ENCODE assay signal across 22 cellular contexts in the genomic region with DNA sequence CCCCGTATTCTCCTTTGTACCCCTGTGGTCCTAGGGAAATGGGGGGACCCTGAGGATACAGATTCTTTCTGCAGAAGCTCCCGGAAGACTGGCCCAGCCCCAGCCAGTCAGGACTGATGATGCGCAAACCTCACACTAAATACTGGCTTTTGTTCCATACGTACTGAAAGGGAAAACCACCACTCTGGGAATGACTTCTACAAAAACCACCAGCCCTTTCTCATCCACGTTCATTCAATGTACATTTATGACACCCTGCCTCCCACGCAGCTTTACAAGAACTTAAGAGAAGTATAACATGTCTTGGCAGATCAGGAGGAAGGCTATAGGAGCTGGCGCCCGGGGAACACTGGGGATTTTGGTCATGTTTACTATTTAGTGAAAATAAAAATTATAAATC.
DNase-seq lines count a peak whose midpoint lies in the region; ATAC-seq and TF ChIP-seq lines count a peak whose summit lies in the region.
"Had no signal": no experiment of that assay in that cellular context is flagged by ENCODE, and none has a peak within 500 bp of the region (broad histone marks: within the 10 kb centered on the region; RNA-seq: fewer than 3 reads in every experiment).

No MANE protein-coding gene starts in this region.

- no peak for ATAC-seq in GM23338
- peak; percentile 93 for ATAC-seq in activated T-helper 17 cell treated with anti-CD3 and anti-CD28 coated beads, Interleukin-2, amount 50 U/mL, for 72 hours (replicated peaks)
- ATAC-seq: gastrocnemius medialis, left cardiac atrium, mucosa of descending colon had no signal

- H3K27ac Mint-ChIP-seq in GM23338 = no peak overlapping the region
- H3K27ac Mint-ChIP-seq in activated T-helper 17 cell treated with anti-CD3 and anti-CD28 coated beads, Interleukin-2, amount 50 U/mL, for 72 hours = peak overlapping the region; percentile 62
- H3K27ac Mint-ChIP-seq: brain; CD4-positive, CD25-positive, alpha-beta regulatory T cell; dendritic cell treated with granulocyte-macrophage colony-stimulating factor and Interleukin-4, amounts not matched to agents 40 ng/mL and 50 ng/mL, for 4 days had no signal

- no peaks in the 10 kb centered on the region for H3K79me2 ChIP-seq in GM23338 (replicated peaks; ENCODE audit: insufficient read depth)

- no peaks in the 10 kb centered on the region for H4K20me1 ChIP-seq in GM23338 (replicated peaks; ENCODE audit: insufficient read depth)

- H2AFZ ChIP-seq in GM23338 = peak overlapping the region; percentile 9; the same call in 1 of the 2 replicates

- no peak for TF ChIP-seq CTCF in GM23338 (conservative IDR thresholded peaks at IDR 0.05; ENCODE audit: low read depth in 2 of 2)

- no peaks in the 10 kb centered on the region for H3K9me2 ChIP-seq in GM23338 (ENCODE audit: insufficient read depth)

- H3K9me3 Mint-ChIP-seq in GM23338 = no peaks in the 10 kb centered on the region; the same call in 2 of the 3 replicates
- H3K9me3 Mint-ChIP-seq in activated T-helper 17 cell treated with anti-CD3 and anti-CD28 coated beads, Interleukin-2, amount 50 U/mL, for 72 hours = no peaks in the 10 kb centered on the region
- H3K9me3 Mint-ChIP-seq: CD4-positive, CD25-positive, alpha-beta regulatory T cell; dendritic cell treated with granulocyte-macrophage colony-stimulating factor and Interleukin-4, amounts not matched to agents 40 ng/mL and 50 ng/mL, for 4 days had no signal

- H3K4me3 Mint-ChIP-seq in GM23338 = no peak overlapping the region
- peak overlapping the region; percentile 25 for H3K4me3 Mint-ChIP-seq in activated T-helper 17 cell treated with anti-CD3 and anti-CD28 coated beads, Interleukin-2, amount 50 U/mL, for 72 hours
- H3K4me3 Mint-ChIP-seq: brain; CD4-positive, CD25-positive, alpha-beta regulatory T cell; dendritic cell treated with granulocyte-macrophage colony-stimulating factor and Interleukin-4, amounts not matched to agents 40 ng/mL and 50 ng/mL, for 4 days had no signal

- no peaks in the 10 kb centered on the region for H3K27me3 ChIP-seq in GM23338 (ENCODE audit: insufficient read depth)
- H3K27me3 ChIP-seq: gastrocnemius medialis, uterus had no signal

- DNase-seq in activated T-cell treated with anti-CD3 and anti-CD28 coated beads for 48 hours (ENCODE audit: low read depth) (peak; percentile 35), GM23338 (ENCODE audit: low spot score) (no peak), amniotic stem cell (lab: John Stamatoyannopoulos, UW) (no peak), CD1c-positive myeloid dendritic cell (ENCODE audit: extremely low spot score) (no peak), NCI-H1436 (lab: John Stamatoyannopoulos, UW) (no peak)
- DNase-seq in activated T-cell treated with anti-CD3 and anti-CD28 coated beads, Interleukin-2, amount 50 U/mL, for 1 hour = no peak
- peak; percentile 19 to 39 for DNase-seq in stimulated activated CD4-positive, alpha-beta T cell treated with anti-CD3 and anti-CD28 coated beads, Interleukin-2, amount 100 ng/mL, for 48 hours
- DNase-seq: CD4-positive, CD25-positive, alpha-beta regulatory T cell; DMS79; gastrocnemius medialis; KBM-7; left cardiac atrium; mucosa of descending colon; NCI-H2081; NCI-H510A treated with DMSO at 0.1 percent for 48 hours; substantia nigra; uterus had no signal

- H3K4me1 ChIP-seq in GM23338 (ENCODE audit: insufficient read depth) = peaks cover 19% of the 10 kb centered on the region
- H3K4me1 ChIP-seq: gastrocnemius medialis, uterus had no signal

- H3K27ac ChIP-seq in GM23338 (ENCODE audit: low read depth) = no peak overlapping the region
- H3K27ac ChIP-seq: gastrocnemius medialis, RWPE1, uterus had no signal

- peaks cover 41% of the 10 kb centered on the region for H3K4me1 Mint-ChIP-seq in GM23338
- H3K4me1 Mint-ChIP-seq in activated T-helper 17 cell treated with anti-CD3 and anti-CD28 coated beads, Interleukin-2, amount 50 U/mL, for 72 hours = peaks cover 16% of the 10 kb centered on the region
- H3K4me1 Mint-ChIP-seq: CD4-positive, CD25-positive, alpha-beta regulatory T cell had no signal

- peaks cover 9% of the 10 kb centered on the region for H3K27me3 Mint-ChIP-seq in GM23338 (ENCODE audit: insufficient read depth, low read depth, poor library complexity)
- H3K27me3 Mint-ChIP-seq in activated T-helper 17 cell treated with anti-CD3 and anti-CD28 coated beads, Interleukin-2, amount 50 U/mL, for 72 hours = peaks cover 17% of the 10 kb centered on the region

- no peaks in the 10 kb centered on the region for H3F3A ChIP-seq in GM23338 (replicated peaks; ENCODE audit: low read depth)

- no peak overlapping the region for H3K4me2 ChIP-seq in GM23338
- H3K4me2 ChIP-seq: smooth muscle cell had no signal

- H3K36me3 ChIP-seq in GM23338 (ENCODE audit: insufficient read depth) = no peaks in the 10 kb centered on the region
- H3K36me3 ChIP-seq: gastrocnemius medialis, uterus had no signal

- H3K4me3 ChIP-seq in GM23338 = no peak overlapping the region
- H3K4me3 ChIP-seq: gastrocnemius medialis, mucosa of descending colon, smooth muscle cell, uterus had no signal

- H3K36me3 Mint-ChIP-seq in GM23338 (ENCODE audit: low read depth) = no peaks in the 10 kb centered on the region
- no peaks in the 10 kb centered on the region for H3K36me3 Mint-ChIP-seq in activated T-helper 17 cell treated with anti-CD3 and anti-CD28 coated beads, Interleukin-2, amount 50 U/mL, for 72 hours (ENCODE audit: low read depth)
- H3K36me3 Mint-ChIP-seq: brain; CD4-positive, CD25-positive, alpha-beta regulatory T cell had no signal

TF ChIP-seq in GM23338, 12 proteins besides CTCF, POLR2A, EP300 and RAD21 (continues in another document):
- TF ChIP-seq CREB1 (CRISPR knock-in tag; IDR thresholded peaks at IDR 0.05; ENCODE audit: low read depth) (no peak), EZH2phosphoT487 (IDR thresholded peaks at IDR 0.05; ENCODE audit: unreplicated experiment) (no peak)
- TF ChIP-seq, protein P1, sequence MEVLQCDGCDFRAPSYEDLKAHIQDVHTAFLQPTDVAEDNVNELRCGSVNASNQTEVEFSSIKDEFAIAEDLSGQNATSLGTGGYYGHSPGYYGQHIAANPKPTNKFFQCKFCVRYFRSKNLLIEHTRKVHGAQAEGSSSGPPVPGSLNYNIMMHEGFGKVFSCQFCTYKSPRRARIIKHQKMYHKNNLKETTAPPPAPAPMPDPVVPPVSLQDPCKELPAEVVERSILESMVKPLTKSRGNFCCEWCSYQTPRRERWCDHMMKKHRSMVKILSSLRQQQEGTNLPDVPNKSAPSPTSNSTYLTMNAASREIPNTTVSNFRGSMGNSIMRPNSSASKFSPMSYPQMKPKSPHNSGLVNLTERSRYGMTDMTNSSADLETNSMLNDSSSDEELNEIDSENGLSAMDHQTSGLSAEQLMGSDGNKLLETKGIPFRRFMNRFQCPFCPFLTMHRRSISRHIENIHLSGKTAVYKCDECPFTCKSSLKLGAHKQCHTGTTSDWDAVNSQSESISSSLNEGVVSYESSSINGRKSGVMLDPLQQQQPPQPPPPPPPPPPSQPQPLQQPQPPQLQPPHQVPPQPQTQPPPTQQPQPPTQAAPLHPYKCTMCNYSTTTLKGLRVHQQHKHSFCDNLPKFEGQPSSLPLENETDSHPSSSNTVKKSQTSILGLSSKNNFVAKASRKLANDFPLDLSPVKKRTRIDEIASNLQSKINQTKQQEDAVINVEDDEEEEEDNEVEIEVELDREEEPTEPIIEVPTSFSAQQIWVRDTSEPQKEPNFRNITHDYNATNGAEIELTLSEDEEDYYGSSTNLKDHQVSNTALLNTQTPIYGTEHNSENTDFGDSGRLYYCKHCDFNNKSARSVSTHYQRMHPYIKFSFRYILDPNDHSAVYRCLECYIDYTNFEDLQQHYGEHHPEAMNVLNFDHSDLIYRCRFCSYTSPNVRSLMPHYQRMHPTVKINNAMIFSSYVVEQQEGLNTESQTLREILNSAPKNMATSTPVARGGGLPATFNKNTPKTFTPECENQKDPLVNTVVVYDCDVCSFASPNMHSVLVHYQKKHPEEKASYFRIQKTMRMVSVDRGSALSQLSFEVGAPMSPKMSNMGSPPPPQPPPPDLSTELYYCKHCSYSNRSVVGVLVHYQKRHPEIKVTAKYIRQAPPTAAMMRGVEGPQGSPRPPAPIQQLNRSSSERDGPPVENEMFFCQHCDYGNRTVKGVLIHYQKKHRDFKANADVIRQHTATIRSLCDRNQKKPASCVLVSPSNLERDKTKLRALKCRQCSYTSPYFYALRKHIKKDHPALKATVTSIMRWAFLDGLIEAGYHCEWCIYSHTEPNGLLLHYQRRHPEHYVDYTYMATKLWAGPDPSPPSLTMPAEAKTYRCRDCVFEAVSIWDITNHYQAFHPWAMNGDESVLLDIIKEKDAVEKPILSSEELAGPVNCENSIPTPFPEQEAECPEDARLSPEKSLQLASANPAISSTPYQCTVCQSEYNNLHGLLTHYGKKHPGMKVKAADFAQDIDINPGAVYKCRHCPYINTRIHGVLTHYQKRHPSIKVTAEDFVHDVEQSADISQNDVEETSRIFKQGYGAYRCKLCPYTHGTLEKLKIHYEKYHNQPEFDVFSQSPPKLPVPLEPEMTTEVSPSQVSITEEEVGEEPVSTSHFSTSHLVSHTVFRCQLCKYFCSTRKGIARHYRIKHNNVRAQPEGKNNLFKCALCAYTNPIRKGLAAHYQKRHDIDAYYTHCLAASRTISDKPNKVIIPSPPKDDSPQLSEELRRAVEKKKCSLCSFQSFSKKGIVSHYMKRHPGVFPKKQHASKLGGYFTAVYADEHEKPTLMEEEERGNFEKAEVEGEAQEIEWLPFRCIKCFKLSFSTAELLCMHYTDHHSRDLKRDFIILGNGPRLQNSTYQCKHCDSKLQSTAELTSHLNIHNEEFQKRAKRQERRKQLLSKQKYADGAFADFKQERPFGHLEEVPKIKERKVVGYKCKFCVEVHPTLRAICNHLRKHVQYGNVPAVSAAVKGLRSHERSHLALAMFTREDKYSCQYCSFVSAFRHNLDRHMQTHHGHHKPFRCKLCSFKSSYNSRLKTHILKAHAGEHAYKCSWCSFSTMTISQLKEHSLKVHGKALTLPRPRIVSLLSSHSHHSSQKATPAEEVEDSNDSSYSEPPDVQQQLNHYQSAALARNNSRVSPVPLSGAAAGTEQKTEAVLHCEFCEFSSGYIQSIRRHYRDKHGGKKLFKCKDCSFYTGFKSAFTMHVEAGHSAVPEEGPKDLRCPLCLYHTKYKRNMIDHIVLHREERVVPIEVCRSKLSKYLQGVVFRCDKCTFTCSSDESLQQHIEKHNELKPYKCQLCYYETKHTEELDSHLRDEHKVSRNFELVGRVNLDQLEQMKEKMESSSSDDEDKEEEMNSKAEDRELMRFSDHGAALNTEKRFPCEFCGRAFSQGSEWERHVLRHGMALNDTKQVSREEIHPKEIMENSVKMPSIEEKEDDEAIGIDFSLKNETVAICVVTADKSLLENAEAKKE (CRISPR knock-in tag; IDR thresholded peaks at IDR 0.05) = no peak

Comparison
In these comparisons a context has a peak if more than half of its experiments do, and no peak if none do; other contexts are left out.
1. DNase-seq: peak in activated T-cell treated with anti-CD3 and anti-CD28 coated beads for 48 hours (single experiment) and stimulated activated CD4-positive, alpha-beta T cell treated with anti-CD3 and anti-CD28 coated beads, Interleukin-2, amount 100 ng/mL, for 48 hours (2 of 2); none in activated T-cell treated with anti-CD3 and anti-CD28 coated beads, Interleukin-2, amount 50 U/mL, for 1 hour (single experiment), GM23338 (single experiment), amniotic stem cell (single experiment), CD1c-positive myeloid dendritic cell (single experiment) and NCI-H1436 (single experiment).